1 cellular context compared by ENCODE assay signal in genomic region chr10:100817268-100817839, GRCh38.
TF ChIP-seq lines count a peak whose summit lies in the region.

No MANE protein-coding gene starts in this region.

TF ChIP-seq in HEK293, 187 proteins besides CTCF, POLR2A, EP300 and RAD21 (continued from another document):
- TF ChIP-seq ZNF394 (tag by site-specific recombination; IDR thresholded peaks at IDR 0.05; ENCODE audit: borderline replicate concordance) (no peak), ZNF701 (tag by site-specific recombination; IDR thresholded peaks at IDR 0.05) (no peak)
